ENCODE assay signal across 8 cellular contexts in the genomic region with DNA sequence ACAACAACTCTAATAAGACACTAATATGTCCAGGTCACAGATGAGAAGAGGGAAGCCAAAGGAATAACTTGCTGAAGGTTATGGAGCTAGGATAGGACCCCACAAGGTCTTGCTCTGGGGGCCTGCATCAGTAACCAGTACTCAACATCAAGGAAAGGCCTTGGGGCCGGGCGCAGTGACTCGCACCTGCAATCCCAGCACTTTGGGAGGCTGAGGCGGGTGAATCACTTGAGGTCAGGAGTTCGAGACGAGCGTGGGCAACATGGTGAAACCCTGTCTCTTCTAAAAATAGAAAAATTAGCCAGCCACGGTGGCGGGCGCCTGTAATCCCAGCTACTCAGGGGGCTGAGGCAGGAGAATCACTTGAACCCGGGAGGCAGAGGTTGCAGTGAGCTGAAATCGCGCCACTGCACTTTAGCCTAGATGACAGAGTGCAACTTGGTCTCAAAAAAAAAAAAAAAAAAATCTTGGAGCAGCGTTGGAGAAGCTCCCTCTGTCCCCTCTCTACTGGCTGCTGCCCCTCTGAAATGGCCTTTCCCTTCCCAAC. TPM values are rescaled to one million over a fixed set of nuclear protein-coding genes. Genes with fewer than 3 reads are reported as not detected.
A peak's percentile ranks its signal among the peaks of the same experiment; 100 is the strongest.
DNase-seq lines count a peak whose midpoint lies in the region; ATAC-seq and TF ChIP-seq lines count a peak whose summit lies in the region.

No MANE protein-coding gene starts in this region.

- H3K79me2 ChIP-seq in hepatocyte: peaks cover 58% of the 10 kb centered on the region

- peak; percentile 38 to 48 for DNase-seq in activated CD4-positive, alpha-beta T cell treated with anti-CD3 and anti-CD28 coated beads for 4 hours
- DNase-seq in activated CD4-positive, alpha-beta T cell treated with anti-CD3 and anti-CD28 coated beads, Interleukin-2, amount 50 U/mL, for 1 hour: no peak
- DNase-seq in activated CD4-positive, alpha-beta memory T cell treated with anti-CD3 and anti-CD28 coated beads, Interleukin-2, amount 10 ng/mL, durations not matched to agents 7 days and 5 days: peak; percentile 35
- no peak for DNase-seq in hepatocyte (ENCODE audit: low spot score)
- DNase-seq in stimulated activated CD8-positive, alpha-beta memory T cell treated with anti-CD3 and anti-CD28 coated beads, Interleukin-7, amount 100 ng/mL, for 24 hours (ENCODE audit: low read depth): peak; percentile 33
- no peak for DNase-seq in hippocampal formation (lab: John Stamatoyannopoulos, UW)
- no peak for DNase-seq in DMS53 (lab: John Stamatoyannopoulos, UW)

- no peak overlapping the region for H3K4me3 ChIP-seq in hepatocyte

- H3K36me3 Mint-ChIP-seq in activated CD4-positive, alpha-beta memory T cell treated with anti-CD3 and anti-CD28 coated beads, Interleukin-2, amount 10 ng/mL, durations not matched to agents 7 days and 5 days (ENCODE audit: low read depth): peaks cover 30% of the 10 kb centered on the region

- CTCF ChIA-PET in activated CD4-positive, alpha-beta memory T cell treated with anti-CD3 and anti-CD28 coated beads, Interleukin-2, amount 10 ng/mL, durations not matched to agents 7 days and 5 days (lab: Charles Lee): interaction anchor here (1.3 to 4.7 kb wide), 3 partner anchors 28 to 76 kb away, joined by 5 to 76 read pairs (median 8); partner anchors contain the start of gene RPL36

- no peaks in the 10 kb centered on the region for H3K27me3 Mint-ChIP-seq in activated CD4-positive, alpha-beta memory T cell treated with anti-CD3 and anti-CD28 coated beads, Interleukin-2, amount 10 ng/mL, durations not matched to agents 7 days and 5 days

- peak overlapping the region; percentile 86 for H3K4me3 Mint-ChIP-seq in activated CD4-positive, alpha-beta memory T cell treated with anti-CD3 and anti-CD28 coated beads, Interleukin-2, amount 10 ng/mL, durations not matched to agents 7 days and 5 days

- H3K27ac Mint-ChIP-seq in activated CD4-positive, alpha-beta memory T cell treated with anti-CD3 and anti-CD28 coated beads, Interleukin-2, amount 10 ng/mL, durations not matched to agents 7 days and 5 days: peak overlapping the region; percentile 96

- H2AFZ ChIP-seq in hepatocyte: no peak overlapping the region

- no peaks in the 10 kb centered on the region for H3K9me2 ChIP-seq in hepatocyte (replicated peaks; ENCODE audit: insufficient read depth)

- no peak for TF ChIP-seq CTCF in hepatocyte (IDR thresholded peaks at IDR 0.05; ENCODE audit: poor library complexity)

- POLR2A ChIA-PET in activated CD4-positive, alpha-beta memory T cell treated with anti-CD3 and anti-CD28 coated beads, Interleukin-2, amount 10 ng/mL, durations not matched to agents 7 days and 5 days (lab: Charles Lee): interaction anchor here (0.7 to 5.7 kb wide), 13 partner anchors 9 to 394 kb away, joined by 3 to 109 read pairs (median 10); partner anchors contain the start of genes DUS3L, MICOS13, NDUFA11 and RPL36

- no peaks in the 10 kb centered on the region for H4K20me1 ChIP-seq in hepatocyte (ENCODE audit: insufficient read depth, poor library complexity, severe bottlenecking)

- no peaks in the 10 kb centered on the region for H3K9me3 ChIP-seq in hepatocyte (ENCODE audit: low read depth)

- H3K4me1 ChIP-seq in hepatocyte (ENCODE audit: insufficient read depth): peaks cover 13% of the 10 kb centered on the region

- no peaks in the 10 kb centered on the region for H3K36me3 ChIP-seq in hepatocyte (replicated peaks; ENCODE audit: insufficient read depth, low read depth)

- peak overlapping the region; percentile 95 for H3K27ac ChIP-seq in hepatocyte

- WGBS in hepatocyte (ENCODE audit: low lambda C conversion rate, missing lambda C conversion rate): 88% methylated on average over 14 of the region's 14 CpGs

- no peak for ATAC-seq in GM19035 (IDR thresholded peaks at IDR 0.05; ENCODE audit: unreplicated experiment)

- H3K4me2 ChIP-seq in hepatocyte: peak overlapping the region; percentile 88

- H3K9me3 Mint-ChIP-seq in activated CD4-positive, alpha-beta memory T cell treated with anti-CD3 and anti-CD28 coated beads, Interleukin-2, amount 10 ng/mL, durations not matched to agents 7 days and 5 days: no peaks in the 10 kb centered on the region

- no peaks in the 10 kb centered on the region for H3K27me3 ChIP-seq in hepatocyte

- H3K4me1 Mint-ChIP-seq in activated CD4-positive, alpha-beta memory T cell treated with anti-CD3 and anti-CD28 coated beads, Interleukin-2, amount 10 ng/mL, durations not matched to agents 7 days and 5 days: peaks cover 34% of the 10 kb centered on the region

RNA-seq across cellular contexts. Expression of gene LONP1, which starts 1.8 kb away (rescaled TPM):
- 100 to 1,000 TPM in 1 of 2 experiments, 10 to 100 TPM in 1; 98.7 to 106 TPM for total RNA-seq in activated CD4-positive, alpha-beta memory T cell treated with anti-CD3 and anti-CD28 coated beads, Interleukin-2, amount 10 ng/mL, durations not matched to agents 7 days and 5 days
- 61.6 and 63.0 TPM in 2 replicates for total RNA-seq in hepatocyte
- polyA plus RNA-seq in hepatocyte: 79.1 and 79.2 TPM in 2 replicates

RNA-seq across cellular contexts. Expression of gene CATSPERD, which starts 2.3 kb away (rescaled TPM):
- not detected for total RNA-seq in activated CD4-positive, alpha-beta memory T cell treated with anti-CD3 and anti-CD28 coated beads, Interleukin-2, amount 10 ng/mL, durations not matched to agents 7 days and 5 days
- total RNA-seq in hepatocyte: not detected in 2 replicates
- not detected in 2 replicates for polyA plus RNA-seq in hepatocyte

RNA-seq across cellular contexts. Expression of gene RPL36, which starts 28.0 kb away (rescaled TPM):
- total RNA-seq in activated CD4-positive, alpha-beta memory T cell treated with anti-CD3 and anti-CD28 coated beads, Interleukin-2, amount 10 ng/mL, durations not matched to agents 7 days and 5 days: 1,000 to 10,000 TPM; 1,036 to 1,058 TPM
- total RNA-seq in hepatocyte: 637 and 1,059 TPM in 2 replicates
- 917 and 990 TPM in 2 replicates for polyA plus RNA-seq in hepatocyte

RNA-seq across cellular contexts. Expression of gene HSD11B1L, which starts 37.3 kb away (rescaled TPM):
- 1 to 10 TPM; 2.5 to 3.2 TPM for total RNA-seq in activated CD4-positive, alpha-beta memory T cell treated with anti-CD3 and anti-CD28 coated beads, Interleukin-2, amount 10 ng/mL, durations not matched to agents 7 days and 5 days
- total RNA-seq in hepatocyte: 14.0 and 14.9 TPM in 2 replicates
- polyA plus RNA-seq in hepatocyte: 25.1 and 26.0 TPM in 2 replicates

RNA-seq across cellular contexts. Expression of gene MICOS13, which starts 37.8 kb away (rescaled TPM):
- total RNA-seq in activated CD4-positive, alpha-beta memory T cell treated with anti-CD3 and anti-CD28 coated beads, Interleukin-2, amount 10 ng/mL, durations not matched to agents 7 days and 5 days: 10 to 100 TPM; 38.7 to 39.5 TPM
- 32.3 and 38.2 TPM in 2 replicates for total RNA-seq in hepatocyte
- 120 and 157 TPM in 2 replicates for polyA plus RNA-seq in hepatocyte

Comparison
In these comparisons a context has a peak if more than half of its experiments do, and no peak if none do; other contexts are left out.
1. DNase-seq: peak in activated CD4-positive, alpha-beta T cell treated with anti-CD3 and anti-CD28 coated beads for 4 hours (2 of 2), activated CD4-positive, alpha-beta memory T cell treated with anti-CD3 and anti-CD28 coated beads, Interleukin-2, amount 10 ng/mL, durations not matched to agents 7 days and 5 days (single experiment) and stimulated activated CD8-positive, alpha-beta memory T cell treated with anti-CD3 and anti-CD28 coated beads, Interleukin-7, amount 100 ng/mL, for 24 hours (single experiment); none in activated CD4-positive, alpha-beta T cell treated with anti-CD3 and anti-CD28 coated beads, Interleukin-2, amount 50 U/mL, for 1 hour (single experiment), hepatocyte (single experiment), hippocampal formation (0 of 2) and DMS53 (single experiment).